13 cellular contexts compared by ENCODE assay signal in the genomic region with DNA sequence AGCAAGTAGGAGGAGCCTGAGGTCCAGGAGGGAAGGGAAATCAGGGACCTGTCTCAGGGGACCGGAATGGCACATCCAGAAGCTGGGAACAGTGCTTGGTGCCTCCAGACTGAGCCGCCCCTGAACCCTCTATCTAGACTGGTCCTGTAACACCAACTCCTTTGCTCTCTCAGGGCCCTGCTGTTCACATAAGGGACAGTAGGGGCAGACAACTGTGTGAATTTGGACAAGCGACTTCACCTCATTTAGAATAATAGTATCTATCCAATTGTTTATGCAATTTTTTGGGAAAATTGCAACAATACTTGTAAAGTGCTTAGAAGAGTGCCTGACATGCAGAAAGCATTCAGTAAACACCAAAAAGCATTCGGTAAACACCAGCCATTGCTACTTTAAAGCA. TPM values are rescaled to one million over a fixed set of nuclear protein-coding genes. Genes with fewer than 3 reads are reported as not detected.
DNase-seq lines count a peak whose midpoint lies in the region; ATAC-seq and TF ChIP-seq lines count a peak whose summit lies in the region.
"Had no signal": no experiment of that assay in that cellular context is flagged by ENCODE, and none has a peak within 500 bp of the region (broad histone marks: within the 10 kb centered on the region; RNA-seq: fewer than 3 reads in every experiment).

No MANE protein-coding gene starts in this region.

- H3K27ac ChIP-seq in Karpas-422 (ENCODE audit: low read length) (no peak overlapping the region), brain microvascular endothelial cell (no peak overlapping the region)
- no peak overlapping the region for H3K27ac ChIP-seq in naive thymus-derived CD4-positive, alpha-beta T cell (ENCODE audit: low read depth, low read length)
- H3K27ac ChIP-seq: dorsolateral prefrontal cortex had no signal

- H2AFZ ChIP-seq in Karpas-422 (ENCODE audit: low read length): no peak overlapping the region

- no peaks in the 10 kb centered on the region for H3K79me2 ChIP-seq in Karpas-422 (ENCODE audit: low read length)

- no peak overlapping the region for H3K27ac Mint-ChIP-seq in nephron
- no peak overlapping the region for H3K27ac Mint-ChIP-seq in naive thymus-derived CD4-positive, alpha-beta T cell
- H3K27ac Mint-ChIP-seq: activated CD4-positive, alpha-beta T cell treated with anti-CD3 and anti-CD28 coated beads, Interleukin-2, amount 10 ng/mL, durations not matched to agents 24 days and 14 days had no signal

- in situ Hi-C loops in brain microvascular endothelial cell (cut with HindIII; ENCODE audit: low pct_ligation_motif_present, low sequenced_read_pairs): no loop called here

- no peaks in the 10 kb centered on the region for H3K27me3 Mint-ChIP-seq in nephron (ENCODE audit: low read depth)
- H3K27me3 Mint-ChIP-seq in naive thymus-derived CD4-positive, alpha-beta T cell: no peaks in the 10 kb centered on the region
- H3K27me3 Mint-ChIP-seq: activated CD4-positive, alpha-beta T cell treated with anti-CD3 and anti-CD28 coated beads, Interleukin-2, amount 10 ng/mL, durations not matched to agents 24 days and 14 days had no signal

- H3K4me3 Mint-ChIP-seq in nephron: no peak overlapping the region
- H3K4me3 Mint-ChIP-seq in naive thymus-derived CD4-positive, alpha-beta T cell: no peak overlapping the region
- H3K4me3 Mint-ChIP-seq: activated CD4-positive, alpha-beta T cell treated with anti-CD3 and anti-CD28 coated beads, Interleukin-2, amount 10 ng/mL, durations not matched to agents 24 days and 14 days had no signal

- H3K9me3 ChIP-seq in Karpas-422 (ENCODE audit: low read length): no peaks in the 10 kb centered on the region
- H3K9me3 ChIP-seq in naive thymus-derived CD4-positive, alpha-beta T cell (ENCODE audit: control insufficient read depth in 2 of 3, low read length in 3 of 3): no peaks in the 10 kb centered on the region

- H3K36me3 ChIP-seq in GM06990 (ENCODE audit: control insufficient read depth, insufficient read depth, low read length) (peaks cover 35% of the 10 kb centered on the region), Karpas-422 (ENCODE audit: insufficient read depth, low read length) (peaks cover 46% of the 10 kb centered on the region), brain microvascular endothelial cell (replicated peaks) (peaks cover 87% of the 10 kb centered on the region)
- H3K36me3 ChIP-seq in naive thymus-derived CD4-positive, alpha-beta T cell (ENCODE audit: control insufficient read depth in 2 of 3, insufficient read depth in 3 of 3, low read length in 3 of 3): peaks cover 20 to 93% (median 20%) of the 10 kb centered on the region in 3 experiments

- intact Hi-C loops in naive thymus-derived CD4-positive, alpha-beta T cell (cut with micrococcal nuclease): no loop called here

- DNase-seq in GM06990 (ENCODE audit: extremely low read depth, insufficient read length) (no peak), Karpas-422 (peak; percentile 48), brain microvascular endothelial cell (no peak), NCI-H510A treated with DMSO at 0.1 percent for 48 hours (lab: John Stamatoyannopoulos, UW) (no peak)
- DNase-seq in naive thymus-derived CD4-positive, alpha-beta T cell: no peak
- DNase-seq: activated CD4-positive, alpha-beta T cell treated with anti-CD3 and anti-CD28 coated beads, Interleukin-2, amount 10 ng/mL, durations not matched to agents 24 days and 14 days; activated naive CD4-positive, alpha-beta T cell treated with Interleukin-2 at 50 U/mL for 16 hours; dorsolateral prefrontal cortex; NCI-H226; SIG-M5 had no signal

- peaks cover 62% of the 10 kb centered on the region for H3K36me3 Mint-ChIP-seq in nephron (ENCODE audit: low read depth)
- peaks cover 7 to 48% (median 27%) of the 10 kb centered on the region in 5 donors for H3K36me3 Mint-ChIP-seq in naive thymus-derived CD4-positive, alpha-beta T cell

- no peak overlapping the region for H3K4me2 ChIP-seq in Karpas-422 (ENCODE audit: low read depth, low read length, poor library complexity, severe bottlenecking)

- no peaks in the 10 kb centered on the region for H3K9me2 ChIP-seq in Karpas-422 (replicated peaks; ENCODE audit: insufficient read depth, low read length)

- TF ChIP-seq CTCF in GM06990 (IDR thresholded peaks at IDR 0.05; ENCODE audit: insufficient read depth, low read length, poor library complexity, severe bottlenecking): peak; percentile 43
- TF ChIP-seq CTCF in brain microvascular endothelial cell (IDR thresholded peaks at IDR 0.05; ENCODE audit: low read depth, low read length, missing control alignments): peak; percentile 64
- TF ChIP-seq CTCF in nephron (IDR thresholded peaks at IDR 0.05; ENCODE audit: unreplicated experiment in 3 of 3): peak; percentile 24 to 35 (median 25)

- H3K4me1 Mint-ChIP-seq in nephron: no peaks in the 10 kb centered on the region
- peaks cover 0 to 8% (median 4%) of the 10 kb centered on the region in 7 donors for H3K4me1 Mint-ChIP-seq in naive thymus-derived CD4-positive, alpha-beta T cell
- H3K4me1 Mint-ChIP-seq: activated CD4-positive, alpha-beta T cell treated with anti-CD3 and anti-CD28 coated beads, Interleukin-2, amount 10 ng/mL, durations not matched to agents 24 days and 14 days had no signal

- no peak overlapping the region for H3K9ac ChIP-seq in Karpas-422 (ENCODE audit: low read length)

- H3K4me3 ChIP-seq in GM06990 (replicated peaks; ENCODE audit: low read depth, low read length) (no peak overlapping the region), Karpas-422 (ENCODE audit: low read length) (no peak overlapping the region), brain microvascular endothelial cell (ENCODE audit: low read depth, low read length) (no peak overlapping the region)
- no peak overlapping the region for H3K4me3 ChIP-seq in naive thymus-derived CD4-positive, alpha-beta T cell (ENCODE audit: low read length)
- H3K4me3 ChIP-seq: dorsolateral prefrontal cortex had no signal

- ATAC-seq in naive thymus-derived CD4-positive, alpha-beta T cell: no peak
- no peak for ATAC-seq in HG03521 (IDR thresholded peaks at IDR 0.05; ENCODE audit: unreplicated experiment)

- POLR2A ChIA-PET in naive thymus-derived CD4-positive, alpha-beta T cell (lab: Charles Lee): no interaction called here

- no peaks in the 10 kb centered on the region for H3K9me3 Mint-ChIP-seq in nephron
- H3K9me3 Mint-ChIP-seq in naive thymus-derived CD4-positive, alpha-beta T cell: no peaks in the 10 kb centered on the region
- H3K9me3 Mint-ChIP-seq: activated CD4-positive, alpha-beta T cell treated with anti-CD3 and anti-CD28 coated beads, Interleukin-2, amount 10 ng/mL, durations not matched to agents 24 days and 14 days had no signal

- CTCF ChIA-PET in naive thymus-derived CD4-positive, alpha-beta T cell (lab: Charles Lee): interaction anchor here (2.0 kb wide), 1 partner anchor 31 kb away, joined by 4 read pairs; no protein-coding TSS in a partner anchor

- H4K20me1 ChIP-seq in Karpas-422 (ENCODE audit: insufficient read depth, low read depth, low read length): no peaks in the 10 kb centered on the region

- no peaks in the 10 kb centered on the region for H3K4me1 ChIP-seq in Karpas-422 (ENCODE audit: low read length)
- H3K4me1 ChIP-seq in naive thymus-derived CD4-positive, alpha-beta T cell (ENCODE audit: control insufficient read depth in 2 of 2, insufficient read depth in 2 of 2, low read length in 2 of 2): no peaks in the 10 kb centered on the region

- H3K27me3 ChIP-seq in GM06990 (replicated peaks; ENCODE audit: control insufficient read depth, insufficient read depth, low read length) (no peaks in the 10 kb centered on the region), Karpas-422 (ENCODE audit: low read length) (no peaks in the 10 kb centered on the region), brain microvascular endothelial cell (replicated peaks) (no peaks in the 10 kb centered on the region)
- H3K27me3 ChIP-seq in naive thymus-derived CD4-positive, alpha-beta T cell (ENCODE audit: control insufficient read depth in 2 of 2, insufficient read depth in 2 of 2, low read length in 2 of 2): no peaks in the 10 kb centered on the region
- H3K27me3 ChIP-seq: dorsolateral prefrontal cortex had no signal

RNA-seq across cellular contexts. Expression of a gene that starts 14.0 kb away (rescaled TPM):
- total RNA-seq in Karpas-422 (2014; rRNA removed; shearing (Covaris generic); ENCODE audit: low replicate concordance): 28.3 and 75.2 TPM in 2 replicates
- total RNA-seq in naive thymus-derived CD4-positive, alpha-beta T cell: 100 to 1,000 TPM in 1 of 5 experiments, 10 to 100 TPM in 4; 81.3 to 110 (median 96.4) TPM
- 10 to 100 TPM in 1 of 2 donors, 1 to 10 TPM in 1; 9.9 to 22.7 TPM for polyA plus RNA-seq in naive thymus-derived CD4-positive, alpha-beta T cell

RNA-seq across cellular contexts. Expression of a gene that starts 15.2 kb away (rescaled TPM):
- total RNA-seq in Karpas-422 (2014; rRNA removed; shearing (Covaris generic); ENCODE audit: low replicate concordance): 0.69 TPM in 1 of 2 replicates, not detected in the other
- total RNA-seq in naive thymus-derived CD4-positive, alpha-beta T cell: not detected
- not detected for polyA plus RNA-seq in naive thymus-derived CD4-positive, alpha-beta T cell
- total RNA-seq: urinary bladder had no signal

RNA-seq across cellular contexts. Expression of a gene that starts 33.8 kb away (rescaled TPM):
- total RNA-seq in Karpas-422 (2014; rRNA removed; shearing (Covaris generic); ENCODE audit: low replicate concordance): 0.25 TPM in 1 of 2 replicates, not detected in the other
- under 1 TPM; 0.20 to 0.78 (median 0.56) TPM for total RNA-seq in naive thymus-derived CD4-positive, alpha-beta T cell
- polyA plus RNA-seq in naive thymus-derived CD4-positive, alpha-beta T cell: not detected
- total RNA-seq: urinary bladder had no signal
- polyA plus RNA-seq: urinary bladder had no signal

RNA-seq across cellular contexts. Expression of a gene that starts 37.0 kb away (rescaled TPM):
- total RNA-seq in Karpas-422 (2014; rRNA removed; shearing (Covaris generic); ENCODE audit: low replicate concordance): 21.1 and 65.1 TPM in 2 replicates
- total RNA-seq in naive thymus-derived CD4-positive, alpha-beta T cell: 10 to 100 TPM; 16.4 to 38.7 (median 26.5) TPM
- polyA plus RNA-seq in naive thymus-derived CD4-positive, alpha-beta T cell: 10 to 100 TPM in 1 of 2 donors, 1 to 10 TPM in 1; 6.2 to 11.6 TPM

RNA-seq across cellular contexts. Expression of a gene that starts 53.5 kb away (rescaled TPM):
- 5.3 and 6.8 TPM in 2 replicates for total RNA-seq in Karpas-422 (2014; rRNA removed; shearing (Covaris generic); ENCODE audit: low replicate concordance)
- total RNA-seq in naive thymus-derived CD4-positive, alpha-beta T cell: 10 to 100 TPM in 3 of 5 experiments, 1 to 10 TPM in 2; 7.0 to 14.5 (median 11.2) TPM
- under 1 TPM; 0.15 to 0.40 TPM for polyA plus RNA-seq in naive thymus-derived CD4-positive, alpha-beta T cell
